Comparison of ENCODE assay signal across 9 cellular contexts in the genomic region with DNA sequence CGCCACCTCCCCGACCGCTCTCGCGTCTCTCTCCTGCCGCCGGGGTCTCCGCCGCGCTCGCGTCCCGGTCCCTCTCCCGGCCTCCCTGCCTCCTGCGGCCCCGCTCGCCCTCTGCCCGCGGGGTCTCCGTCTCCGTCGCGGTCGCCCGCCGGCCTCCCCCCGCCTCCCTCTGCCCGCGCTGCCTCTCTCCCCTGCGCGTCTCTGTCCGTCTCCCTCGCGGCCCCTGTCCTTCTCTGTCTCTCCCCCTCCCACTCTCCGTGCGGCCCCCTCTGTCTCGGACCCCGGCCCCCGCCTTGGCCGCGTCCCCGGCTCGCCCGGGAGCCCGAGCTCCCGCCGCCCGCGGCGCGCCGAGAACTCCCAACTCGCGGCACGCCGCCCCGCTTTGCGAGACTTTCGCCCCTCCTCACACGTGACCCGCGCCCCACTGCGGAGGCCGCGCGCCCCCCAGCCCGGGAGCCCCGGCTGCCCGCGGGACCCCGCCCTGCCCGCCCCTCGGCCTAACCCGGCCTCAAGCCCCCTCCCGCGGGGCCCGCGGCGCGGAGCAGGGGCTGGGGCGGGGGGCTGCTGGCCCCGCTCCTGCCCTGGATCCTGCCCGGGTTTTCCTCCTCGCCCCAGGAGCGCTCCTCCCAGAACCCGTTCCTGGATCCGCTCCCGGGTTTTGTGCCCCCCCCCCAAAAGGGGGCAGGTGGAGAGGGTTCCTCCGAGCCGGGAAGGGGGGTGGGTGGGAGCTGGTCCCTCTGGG. TPM values are rescaled to one million over a fixed set of nuclear protein-coding genes. Genes with fewer than 3 reads are reported as not detected.
DNase-seq lines count a peak whose midpoint lies in the region; ATAC-seq and TF ChIP-seq lines count a peak whose summit lies in the region.
"Had no signal": no experiment of that assay in that cellular context is flagged by ENCODE, and none has a peak within 500 bp of the region (broad histone marks: within the 10 kb centered on the region; RNA-seq: fewer than 3 reads in every experiment).

No MANE protein-coding gene starts in this region.

- in situ Hi-C loops in KBM-7 (cut with MboI; ENCODE audit: low pct_unique_long_range_greater_than_20kb, low sequenced_read_pairs) = no loop called here

- H3K36me3 Mint-ChIP-seq in nephron progenitor cell (ENCODE audit: low read depth) = no peaks in the 10 kb centered on the region

- peaks cover 59% of the 10 kb centered on the region for H3K4me1 Mint-ChIP-seq in nephron progenitor cell

- DNase-seq in COLO829 (ENCODE audit: low spot score) (peak; percentile 46), KBM-7 (peak; percentile 37), cerebellum (ENCODE audit: low spot score) (peak; percentile 21), nephron progenitor cell (peak; percentile 86), NCI-H2107 treated with DMSO at 0.1 percent for 48 hours (lab: John Stamatoyannopoulos, UW; ENCODE audit: unreplicated experiment) (no peak), NCI-H1694 (lab: John Stamatoyannopoulos, UW) (no peak)

- peak overlapping the region; percentile 75 for H3K4me3 Mint-ChIP-seq in nephron progenitor cell

- H3K9me3 Mint-ChIP-seq in nephron progenitor cell = no peaks in the 10 kb centered on the region

- no peak for TF ChIP-seq CTCF in nephron progenitor cell (IDR thresholded peaks at IDR 0.05)

- ATAC-seq in GM19328 (IDR thresholded peaks at IDR 0.05; ENCODE audit: unreplicated experiment) = no peak
- no peak for ATAC-seq in HG02610 (IDR thresholded peaks at IDR 0.05; ENCODE audit: unreplicated experiment)

- H3K27ac Mint-ChIP-seq in nephron progenitor cell = no peak overlapping the region

- peaks cover 60% of the 10 kb centered on the region for H3K27me3 Mint-ChIP-seq in nephron progenitor cell (ENCODE audit: low read depth, poor library complexity)

RNA-seq across cellular contexts. Expression of gene KCNJ4, which starts 0.7 kb away (rescaled TPM):
- 1.00 TPM for total RNA-seq in cerebellum
- total RNA-seq: thyroid gland had no signal

RNA-seq across cellular contexts. Expression of gene KDELR3, which starts 12.2 kb away (rescaled TPM):
- 1.5 TPM for total RNA-seq in cerebellum

RNA-seq across cellular contexts. Expression of gene DDX17, which starts 50.4 kb away (rescaled TPM):
- 967 TPM for total RNA-seq in cerebellum

Comparison
In these comparisons a context has a peak if more than half of its experiments do, and no peak if none do; other contexts are left out.
1. DNase-seq: peak in COLO829 (single experiment), KBM-7 (single experiment), cerebellum (single experiment) and nephron progenitor cell (single experiment); none in NCI-H2107 treated with DMSO at 0.1 percent for 48 hours (single experiment) and NCI-H1694 (single experiment).